8 cellular contexts compared by ENCODE assay signal in genomic region chr12:106246891-106247730, GRCh38. TPM values are rescaled to one million over a fixed set of nuclear protein-coding genes. Genes with fewer than 3 reads are reported as not detected.
A peak's percentile ranks its signal among the peaks of the same experiment; 100 is the strongest.
DNase-seq lines count a peak whose midpoint lies in the region; ATAC-seq and TF ChIP-seq lines count a peak whose summit lies in the region.

No MANE protein-coding gene starts in this region.

- H3K9ac ChIP-seq in HUES64 (ENCODE audit: low read depth, low read length) (peak overlapping the region; percentile 91), colonic mucosa (ENCODE audit: low read depth in 2 of 2, low read length in 2 of 2) (peak overlapping the region; percentile 89 to 94)

- 2% methylated on average over 81 of the region's 81 CpGs for WGBS in HUES64

- peak; percentile 35 for ATAC-seq in GM19397 (IDR thresholded peaks at IDR 0.05; ENCODE audit: unreplicated experiment)

- POLR2A ChIA-PET in BJ (lab: Charles Lee): interaction anchor here (0.7 kb wide), 1 partner anchor 89 kb away, joined by 4 read pairs; no protein-coding TSS in a partner anchor

- H3K4me1 ChIP-seq in HUES64 (ENCODE audit: insufficient read depth, low read length) (peaks cover 23% of the 10 kb centered on the region), colonic mucosa (peaks cover 3% of the 10 kb centered on the region)

- H3K4me3 ChIP-seq in BJ (ENCODE audit: low read depth, low read length) (peak overlapping the region; percentile 82), HUES64 (ENCODE audit: low read length) (peak overlapping the region; percentile 95), colonic mucosa (peak overlapping the region; percentile 90)

- no peak for DNase-seq in BJ (ENCODE audit: low read depth)
- DNase-seq in activated CD4-positive, alpha-beta T cell treated with anti-CD3 and anti-CD28 coated beads for 1 hour: peak; percentile 48
- DNase-seq in colonic mucosa: peak; percentile 43
- peak; percentile 69 for DNase-seq in kidney tubule cell (ENCODE audit: low spot score)
- DNase-seq in stimulated activated CD4-positive, alpha-beta T cell treated with anti-CD3 and anti-CD28 coated beads, Interleukin-1b, Interleukin-23, amount 100 ng/mL, for 48 hours: peak; percentile 49
- no peak for DNase-seq in NCI-H446 treated with DMSO at 0.1 percent for 48 hours (lab: John Stamatoyannopoulos, UW)

- CTCF ChIA-PET in BJ (lab: Yijun Ruan, JAX): interaction anchor here (1.2 to 3.3 kb wide), 2 partner anchors 16 to 110 kb away, joined by 4 to 11 read pairs; partner anchors contain the start of gene POLR3B

- 0 out of 2 replicates have a peak, but pooled peaks have one; percentile 7 for TF ChIP-seq CTCF in BJ (IDR thresholded peaks at IDR 0.05; ENCODE audit: insufficient read depth, low read depth, low read length)
- no peak for TF ChIP-seq CTCF in colonic mucosa (IDR thresholded peaks at IDR 0.05)

- H3K36me3 ChIP-seq in BJ (ENCODE audit: control insufficient read depth, insufficient read depth, low read length): peaks cover 1% of the 10 kb centered on the region; the same call in 1 of the 2 replicates
- peaks cover 25% of the 10 kb centered on the region for H3K36me3 ChIP-seq in HUES64 (ENCODE audit: insufficient read depth, low read length)
- H3K36me3 ChIP-seq in colonic mucosa: no peaks in the 10 kb centered on the region

- intact Hi-C loops in colonic mucosa (cut with DNase I): no loop called here

- H3K27ac ChIP-seq in HUES64 (ENCODE audit: low read depth, low read length) (peak overlapping the region; percentile 70), colonic mucosa (peak overlapping the region; percentile 90)

- H3K27me3 ChIP-seq in BJ (ENCODE audit: control insufficient read depth, insufficient read depth, low read length) (no peaks in the 10 kb centered on the region), HUES64 (ENCODE audit: insufficient read depth, low read length) (peaks cover 11% of the 10 kb centered on the region; the same call in 1 of the 2 replicates), colonic mucosa (no peaks in the 10 kb centered on the region)

- no peaks in the 10 kb centered on the region for H3K9me3 ChIP-seq in HUES64 (ENCODE audit: insufficient read depth, low read depth, low read length)
- H3K9me3 ChIP-seq in colonic mucosa: no peaks in the 10 kb centered on the region

RNA-seq across cellular contexts. Expression of gene CKAP4, which starts 0.7 kb away (rescaled TPM):
- 315 and 337 TPM in 2 replicates for polyA plus RNA-seq in BJ (2011; rRNA removed)
- polyA minus RNA-seq in BJ (2011; rRNA and poly(A)+ RNA removed): 116 and 120 TPM in 2 replicates
- polyA plus RNA-seq in HUES64 (2013, experiment 1 of 2): 81.8 TPM
- 91.6 TPM for polyA plus RNA-seq in HUES64 (2013, experiment 2 of 2)
- 100 to 1,000 TPM in 1 of 2 donors, 10 to 100 TPM in 1; 91.0 to 148 TPM for total RNA-seq in colonic mucosa

RNA-seq across cellular contexts. Expression of gene TCP11L2, which starts 55.4 kb away (rescaled TPM):
- polyA plus RNA-seq in BJ (2011; rRNA removed): 16.8 and 22.0 TPM in 2 replicates
- polyA minus RNA-seq in BJ (2011; rRNA and poly(A)+ RNA removed): 52.3 and 57.1 TPM in 2 replicates
- polyA plus RNA-seq in HUES64 (2013, experiment 1 of 2): 1.8 TPM
- 2.8 TPM for polyA plus RNA-seq in HUES64 (2013, experiment 2 of 2)
- total RNA-seq in colonic mucosa: 10 to 100 TPM; 13.3 to 45.6 TPM

Comparison
In these comparisons a context has a peak if more than half of its experiments do, and no peak if none do; other contexts are left out.
1. DNase-seq: peak in activated CD4-positive, alpha-beta T cell treated with anti-CD3 and anti-CD28 coated beads for 1 hour (single experiment), colonic mucosa (single experiment), kidney tubule cell (single experiment) and stimulated activated CD4-positive, alpha-beta T cell treated with anti-CD3 and anti-CD28 coated beads, Interleukin-1b, Interleukin-23, amount 100 ng/mL, for 48 hours (single experiment); none in BJ (single experiment) and NCI-H446 treated with DMSO at 0.1 percent for 48 hours (single experiment).
2. Peak in every context shown above with its lines, with median percentiles within 50 percentile points of each other: H3K4me3 ChIP-seq.